In genomic region chrX:36462142-36462541, GRCh38 we compare ENCODE assay signal across 22 cellular contexts.
DNase-seq lines count a peak whose midpoint lies in the region; ATAC-seq, FAIRE-seq and TF ChIP-seq lines count a peak whose summit lies in the region.
"Had no signal": no experiment of that assay in that cellular context is flagged by ENCODE, and none has a peak within 500 bp of the region (broad histone marks: within the 10 kb centered on the region; RNA-seq: fewer than 3 reads in every experiment).

No MANE protein-coding gene starts in this region.

- no peaks in the 10 kb centered on the region for H3K79me2 ChIP-seq in H1 (ENCODE audit: control insufficient read depth in 1 of 2, insufficient read depth in 2 of 2, low read length in 2 of 2)

- no peak overlapping the region for H3K23ac ChIP-seq in H1 (ENCODE audit: insufficient read length)

- no peaks in the 10 kb centered on the region for H3K4me1 Mint-ChIP-seq in progenitor cell of endocrine pancreas (ENCODE audit: low read depth)
- H3K4me1 Mint-ChIP-seq: B cell; CD4-positive, CD25-positive, alpha-beta regulatory T cell had no signal

- H3K27me3 ChIP-seq in A673 (replicated peaks; ENCODE audit: insufficient read depth, low read depth, low read length, poor library complexity) (no peaks in the 10 kb centered on the region), H1 (replicated peaks in 1 of 4; ENCODE audit: control insufficient read depth in 3 of 4, extremely low read depth in 1 of 4, insufficient read depth in 3 of 4, low read length in 3 of 4) (no peaks in the 10 kb centered on the region)

- H2BK20ac ChIP-seq in H1 (ENCODE audit: low read length): no peak overlapping the region

- no peak overlapping the region for H3K4me3 ChIP-seq in A673 (ENCODE audit: low read depth, low read length, poor library complexity, severe bottlenecking)
- no peak overlapping the region for H3K4me3 ChIP-seq in H1 (ENCODE audit: extremely low read depth in 1 of 4, insufficient read depth in 2 of 4, low read depth in 3 of 4, low read length in 4 of 4)
- H3K4me3 ChIP-seq: BLaER1, GM12878 had no signal

- H3K9me3 ChIP-seq in A673 (ENCODE audit: low read depth, low read length, poor library complexity, severe bottlenecking) (no peaks in the 10 kb centered on the region), H1 (ENCODE audit: insufficient read depth in 2 of 2, low read depth in 1 of 2, low read length in 1 of 2) (no peaks in the 10 kb centered on the region)
- H3K9me3 ChIP-seq: BLaER1, Caco-2 had no signal

- peak; percentile 30 to 38; a peak in 3 of 4 replicates for TF ChIP-seq RAD21 in H1 (IDR thresholded peaks at IDR 0.05 in 1 of 2, conservative IDR thresholded peaks at IDR 0.05 in 1 of 2; ENCODE audit: low read depth in 2 of 2, low read length in 2 of 2)

- H3K4me1 ChIP-seq in A673 (ENCODE audit: insufficient read depth, low read length, poor library complexity, severe bottlenecking): no peaks in the 10 kb centered on the region
- peaks cover 0 to 2% (median 0%) of the 10 kb centered on the region in 4 experiments; a peak in 3 of 7 replicates for H3K4me1 ChIP-seq in H1 (replicated peaks in 1 of 4; ENCODE audit: control insufficient read depth in 3 of 4, insufficient read depth in 4 of 4, low read length in 3 of 4)
- H3K4me1 ChIP-seq: BLaER1, Caco-2 had no signal

- H2AFZ ChIP-seq in H1 (ENCODE audit: low read length): no peak overlapping the region

- H4K91ac ChIP-seq in H1 (replicated peaks; ENCODE audit: insufficient read length, low read length): no peak overlapping the region

- no TSS peak for BruUV-seq in A673 (replicated peaks; lab: Mats Ljungman, UMichigan)

- POLR2A ChIA-PET in A673 (lab: Charles Lee; ENCODE audit: low non-redundant PET): no interaction called here
- POLR2A ChIA-PET in H1 (lab: Charles Lee; ENCODE audit: partially characterized antibody): interaction anchor here (0.7 kb wide), 1 partner anchor 1832 kb away, joined by 5 read pairs; no protein-coding TSS in a partner anchor

- no peak overlapping the region for H3K9ac ChIP-seq in H1 (replicated peaks in 1 of 4; ENCODE audit: extremely low read depth in 1 of 4, low read depth in 3 of 4, low read length in 3 of 4)
- H3K9ac ChIP-seq: BLaER1 had no signal

- H2BK15ac ChIP-seq in H1 (ENCODE audit: low read length): no peak overlapping the region

- no peak for TF ChIP-seq CTCF in A673 (conservative IDR thresholded peaks at IDR 0.05; ENCODE audit: low read depth, low read length)
- no peak for TF ChIP-seq CTCF in H1 (IDR thresholded peaks at IDR 0.05; ENCODE audit: control extremely low read depth in 1 of 3, insufficient read depth in 1 of 3, low read depth in 1 of 3, low read length in 3 of 3)
- no peak for TF ChIP-seq CTCF in progenitor cell of endocrine pancreas (IDR thresholded peaks at IDR 0.05; ENCODE audit: unreplicated experiment)

- H3K27ac ChIP-seq in A673 (ENCODE audit: low read depth, low read length, poor library complexity, severe bottlenecking): peak overlapping the region; percentile 87
- no peak overlapping the region for H3K27ac ChIP-seq in H1 (ENCODE audit: low read depth, low read length)
- H3K27ac ChIP-seq: BLaER1, C4-2B had no signal

- no peak overlapping the region for H2BK120ac ChIP-seq in H1 (replicated peaks; ENCODE audit: low read depth, low read length)

- intact Hi-C loops in A673 (cut with micrococcal nuclease; ENCODE audit: unreplicated experiment): loop anchor here (2.0 to 5.0 kb wide), 2 partner anchors 19 to 570 kb away; no protein-coding TSS in a partner anchor

- no peak overlapping the region for H4K8ac ChIP-seq in H1 (ENCODE audit: extremely low read depth, insufficient read depth, low read length)

- H4K5ac ChIP-seq in H1 (ENCODE audit: insufficient read length, low read depth, low read length): no peak overlapping the region

- H3K36me3 Mint-ChIP-seq in progenitor cell of endocrine pancreas (ENCODE audit: insufficient read depth): peaks cover 2% of the 10 kb centered on the region
- H3K36me3 Mint-ChIP-seq: CD4-positive, CD25-positive, alpha-beta regulatory T cell; CD8-positive, alpha-beta T cell had no signal

- ATAC-seq in GM18511 (IDR thresholded peaks at IDR 0.05; ENCODE audit: unreplicated experiment): no peak
- ATAC-seq in HG03521 (IDR thresholded peaks at IDR 0.05; ENCODE audit: unreplicated experiment): no peak
- ATAC-seq: CD8-positive, alpha-beta T cell; GM12878 had no signal

- H3K79me1 ChIP-seq in H1 (ENCODE audit: low read depth, low read length): no peaks in the 10 kb centered on the region

- TF ChIP-seq POLR2A in H1 (IDR thresholded peaks at IDR 0.05; ENCODE audit: control extremely low read depth in 1 of 2, low read depth in 2 of 2, low read length in 2 of 2): no peak

- no peak overlapping the region for H3K56ac ChIP-seq in H1 (replicated peaks; ENCODE audit: insufficient read length, low read depth, low read length)

- H3K18ac ChIP-seq in H1 (ENCODE audit: extremely low read depth, low read length): no peak overlapping the region

- peak; percentile 89 for FAIRE-seq in H1 (lab: Jason Lieb, UNC)
- FAIRE-seq: G401.6, GM12878 had no signal

- H3K27ac Mint-ChIP-seq in progenitor cell of endocrine pancreas: no peak overlapping the region
- H3K27ac Mint-ChIP-seq: B cell; CD4-positive, CD25-positive, alpha-beta regulatory T cell; CD8-positive, alpha-beta T cell had no signal

- no peak overlapping the region for H2BK12ac ChIP-seq in H1 (ENCODE audit: low read depth, low read length)

- DNase-seq in A673 (ENCODE audit: low spot score): peak; percentile 73
- DNase-seq in OCI-M1 (lab: John Stamatoyannopoulos, UW): peak; percentile 1
- no peak for DNase-seq in H1 (ENCODE audit: low read depth in 1 of 2, low spot score in 2 of 2)
- peak; percentile 19 for DNase-seq in iPS-NIHi7 (ENCODE audit: extremely low spot score)
- no peak for DNase-seq in progenitor cell of endocrine pancreas (ENCODE audit: low spot score, unreplicated experiment)
- DNase-seq in NCI-H2029 (lab: John Stamatoyannopoulos, UW): no peak
- DNase-seq: 8988T; Caco-2; CD4-positive, CD25-positive, alpha-beta regulatory T cell; CD8-positive, alpha-beta T cell; DMS153; DND-41; GOT3; H7; HCEC 1CT had no signal

- no peaks in the 10 kb centered on the region for H4K20me1 ChIP-seq in H1 (replicated peaks in 1 of 2; ENCODE audit: control insufficient read depth in 1 of 2, insufficient read depth in 2 of 2, low read length in 2 of 2)
- H4K20me1 ChIP-seq: BLaER1 had no signal

- no peaks in the 10 kb centered on the region for H3K23me2 ChIP-seq in H1 (ENCODE audit: low read depth, low read length)

- H3K4me3 Mint-ChIP-seq in progenitor cell of endocrine pancreas (ENCODE audit: low read depth): no peak overlapping the region
- H3K4me3 Mint-ChIP-seq: B cell; CD4-positive, CD25-positive, alpha-beta regulatory T cell; CD8-positive, alpha-beta T cell had no signal

- peaks cover 32% of the 10 kb centered on the region for H3K9me3 Mint-ChIP-seq in progenitor cell of endocrine pancreas (ENCODE audit: low read depth)

- no peak overlapping the region for H3K4ac ChIP-seq in H1 (replicated peaks; ENCODE audit: insufficient read length, low read depth, low read length)

- CTCF ChIA-PET in A673 (lab: Charles Lee) (interaction anchor here (0.6 to 1.2 kb wide), 2 partner anchors 17 to 19 kb away, joined by 3 to 4 read pairs; no protein-coding TSS in a partner anchor), H1 (lab: Charles Lee; ENCODE audit: partially characterized antibody) (interaction anchor here (0.6 to 1.3 kb wide), 3 partner anchors 111 to 700 kb away, joined by 3 to 5 read pairs (median 3); no protein-coding TSS in a partner anchor)

- no peak for TF ChIP-seq EP300 in H1 (IDR thresholded peaks at IDR 0.05; ENCODE audit: borderline replicate concordance in 1 of 2, low read depth in 2 of 2, low read length in 2 of 2)

- H3K27me3 Mint-ChIP-seq in progenitor cell of endocrine pancreas: no peaks in the 10 kb centered on the region
- H3K27me3 Mint-ChIP-seq: B cell; CD4-positive, CD25-positive, alpha-beta regulatory T cell had no signal

- no peak overlapping the region for H3K14ac ChIP-seq in H1 (ENCODE audit: insufficient read length)

- H2AK5ac ChIP-seq in H1 (ENCODE audit: low read depth, low read length): no peak overlapping the region

- no peaks in the 10 kb centered on the region for H3K36me3 ChIP-seq in A673 (ENCODE audit: insufficient read depth, low read length, poor library complexity, severe bottlenecking)
- no peaks in the 10 kb centered on the region for H3K36me3 ChIP-seq in H1 (ENCODE audit: control insufficient read depth in 2 of 4, insufficient read depth in 4 of 4, low read length in 3 of 4)
- H3K36me3 ChIP-seq: BLaER1 had no signal

- no peak overlapping the region for H3K4me2 ChIP-seq in H1 (ENCODE audit: insufficient read depth in 1 of 2, low read depth in 2 of 2, low read length in 2 of 2)
- H3K4me2 ChIP-seq: BLaER1 had no signal

- H2BK5ac ChIP-seq in H1 (ENCODE audit: low read depth, low read length): no peak overlapping the region

TF ChIP-seq in H1, 55 proteins besides CTCF, POLR2A, EP300 and RAD21 (continues in another document):
- TF ChIP-seq POU5F1 (IDR thresholded peaks at IDR 0.05; ENCODE audit: low read depth, low read length): no peak
- TF ChIP-seq MAX (IDR thresholded peaks at IDR 0.05): no peak
- TF ChIP-seq ATF3 (IDR thresholded peaks at IDR 0.05; ENCODE audit: insufficient read depth, low read depth, low read length): no peak

Comparison
In these comparisons a context has a peak if more than half of its experiments do, and no peak if none do; other contexts are left out.
1. DNase-seq: peak in A673 (single experiment), OCI-M1 (single experiment) and iPS-NIHi7 (single experiment); none in H1 (0 of 2), progenitor cell of endocrine pancreas (single experiment) and NCI-H2029 (single experiment).